ENCODE assay signal across 14 cellular contexts in the genomic region with DNA sequence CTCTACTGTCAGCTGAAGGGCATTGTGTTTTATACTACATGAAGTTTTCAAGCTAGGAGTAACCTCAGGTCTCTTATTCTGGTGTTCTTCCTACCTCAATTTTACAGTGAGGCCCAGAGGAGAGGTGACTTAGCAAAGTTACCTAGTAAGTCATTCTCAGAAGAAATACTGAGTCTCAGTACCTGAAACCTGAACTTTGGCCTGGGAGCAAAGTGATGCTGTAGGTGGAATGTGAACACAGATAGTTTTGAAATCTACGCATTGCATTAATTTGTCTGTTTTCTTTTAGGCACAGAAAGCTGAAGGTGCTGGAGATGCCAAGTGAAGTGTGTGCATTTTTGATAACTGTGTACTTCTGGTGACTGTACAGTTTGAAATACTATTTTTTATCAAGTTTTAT. TPM values are rescaled to one million over a fixed set of nuclear protein-coding genes. Genes with fewer than 3 reads are reported as not detected.
DNase-seq lines count a peak whose midpoint lies in the region; ATAC-seq, FAIRE-seq and TF ChIP-seq lines count a peak whose summit lies in the region.
"Had no signal": no experiment of that assay in that cellular context is flagged by ENCODE, and none has a peak within 500 bp of the region (broad histone marks: within the 10 kb centered on the region; RNA-seq: fewer than 3 reads in every experiment).

No MANE protein-coding gene starts in this region.

- no peaks in the 10 kb centered on the region for H3K27me3 Mint-ChIP-seq in activated T-cell treated with anti-CD3 and anti-CD28 coated beads, Interleukin-2, amount 50 U/mL, for 72 hours (ENCODE audit: low read depth)
- no peaks in the 10 kb centered on the region for H3K27me3 Mint-ChIP-seq in T-helper 17 cell
- peaks cover 6% of the 10 kb centered on the region for H3K27me3 Mint-ChIP-seq in glutamatergic neuron (ENCODE audit: unreplicated experiment)

- H3K4me3 Mint-ChIP-seq in activated T-cell treated with anti-CD3 and anti-CD28 coated beads, Interleukin-2, amount 50 U/mL, for 72 hours, result peak overlapping the region; percentile 94 to 98
- H3K4me3 Mint-ChIP-seq in T-helper 17 cell (peak overlapping the region; percentile 55), glutamatergic neuron (ENCODE audit: unreplicated experiment) (no peak overlapping the region)

- no peak overlapping the region for H3K4me3 ChIP-seq in small intestine (ENCODE audit: low read depth in 1 of 2, low read length in 2 of 2)
- H3K4me3 ChIP-seq in BE2C (ENCODE audit: low read depth, low read length), result no peak overlapping the region
- H3K4me3 ChIP-seq: lung, prostate gland had no signal

- peaks cover 44% of the 10 kb centered on the region for H3K4me1 Mint-ChIP-seq in activated T-cell treated with anti-CD3 and anti-CD28 coated beads, Interleukin-2, amount 50 U/mL, for 72 hours (ENCODE audit: low read depth)
- H3K4me1 Mint-ChIP-seq in T-helper 17 cell (peaks cover 29% of the 10 kb centered on the region), glutamatergic neuron (ENCODE audit: low read depth, unreplicated experiment) (peaks cover 19% of the 10 kb centered on the region)

- H3K36me3 ChIP-seq in small intestine (ENCODE audit: control insufficient read depth in 2 of 2, insufficient read depth in 2 of 2, low read length in 2 of 2) (peaks cover 6 to 12% of the 10 kb centered on the region in 2 donors), BE2C (peaks cover 47% of the 10 kb centered on the region)

- POLR2A ChIA-PET in RWPE1 (lab: Yijun Ruan, JAX; ENCODE audit: low non-redundant PET), result no interaction called here

- no peak for ATAC-seq in activated T-cell treated with anti-CD3 and anti-CD28 coated beads, Interleukin-2, amount 50 U/mL, for 72 hours (replicated peaks in 1 of 2)
- no peak for ATAC-seq in T-helper 17 cell

- H3K27me3 ChIP-seq in small intestine (ENCODE audit: control insufficient read depth in 2 of 2, insufficient read depth in 2 of 2, low read length in 2 of 2), result no peaks in the 10 kb centered on the region
- no peaks in the 10 kb centered on the region for H3K27me3 ChIP-seq in BE2C

- CTCF ChIA-PET in RWPE1 (lab: Yijun Ruan, JAX), result interaction anchor here (1.4 kb wide), 1 partner anchor 25 kb away, joined by 7 read pairs; no protein-coding TSS in a partner anchor

- WGBS in small intestine, 3 donors, result 82 to 90% (median 90%) methylated on average over 1 of the region's 1 CpG

- H3K9me3 Mint-ChIP-seq in activated T-cell treated with anti-CD3 and anti-CD28 coated beads, Interleukin-2, amount 50 U/mL, for 72 hours, result no peaks in the 10 kb centered on the region
- H3K9me3 Mint-ChIP-seq in glutamatergic neuron (ENCODE audit: unreplicated experiment), result peaks cover 8% of the 10 kb centered on the region

- FAIRE-seq in small intestine (lab: Jason Lieb, UNC), result no peak

- TF ChIP-seq CTCF in glutamatergic neuron (IDR thresholded peaks at IDR 0.05; ENCODE audit: partially characterized antibody, unreplicated experiment) (no peak), RWPE1 (conservative IDR thresholded peaks at IDR 0.05; ENCODE audit: low read depth) (no peak), BE2C (IDR thresholded peaks at IDR 0.05; ENCODE audit: low read depth, low read length) (no peak)

- no peaks in the 10 kb centered on the region for H3K9me3 ChIP-seq in T-helper 17 cell (ENCODE audit: control insufficient read depth, low read length, poor library complexity, severe bottlenecking)
- no peaks in the 10 kb centered on the region for H3K9me3 ChIP-seq in small intestine (ENCODE audit: control insufficient read depth, low read depth)
- H3K9me3 ChIP-seq in BE2C, result no peaks in the 10 kb centered on the region
- H3K9me3 ChIP-seq: prostate gland had no signal

- no peak overlapping the region for H3K27ac ChIP-seq in small intestine (ENCODE audit: low read depth in 1 of 2, low read length in 1 of 2)
- no peak overlapping the region for H3K27ac ChIP-seq in RWPE1
- H3K27ac ChIP-seq: prostate gland had no signal

- peaks cover 13 to 38% of the 10 kb centered on the region in 2 donors for H3K36me3 Mint-ChIP-seq in activated T-cell treated with anti-CD3 and anti-CD28 coated beads, Interleukin-2, amount 50 U/mL, for 72 hours (ENCODE audit: insufficient read depth in 2 of 2)
- H3K36me3 Mint-ChIP-seq in T-helper 17 cell (ENCODE audit: low read depth) (no peaks in the 10 kb centered on the region), glutamatergic neuron (ENCODE audit: unreplicated experiment) (no peaks in the 10 kb centered on the region)

- peaks cover 0 to 7% of the 10 kb centered on the region in 2 donors for H3K4me1 ChIP-seq in small intestine (ENCODE audit: control insufficient read depth in 2 of 2, insufficient read depth in 1 of 2, low read depth in 1 of 2, low read length in 1 of 2)
- H3K4me1 ChIP-seq in BE2C, result no peaks in the 10 kb centered on the region
- H3K4me1 ChIP-seq: prostate gland had no signal

- H3K27ac Mint-ChIP-seq in activated T-cell treated with anti-CD3 and anti-CD28 coated beads, Interleukin-2, amount 50 U/mL, for 72 hours, result peak overlapping the region; percentile 90
- H3K27ac Mint-ChIP-seq in T-helper 17 cell (peak overlapping the region; percentile 93), glutamatergic neuron (ENCODE audit: unreplicated experiment) (peak overlapping the region; percentile 43)

- no peak for DNase-seq in activated T-cell treated with anti-CD3 and anti-CD28 coated beads, Interleukin-2, amount 50 U/mL, for 72 hours
- DNase-seq in activated T-cell treated with anti-CD3 and anti-CD28 coated beads, Interleukin-2, amount 50 U/mL, for 1 hour, result no peak
- DNase-seq in T-helper 17 cell, result no peak
- no peak for DNase-seq in glutamatergic neuron
- peak; percentile 20 for DNase-seq in small intestine
- no peak for DNase-seq in RWPE1 (ENCODE audit: low spot score)
- no peak for DNase-seq in NCI-H748 (lab: John Stamatoyannopoulos, UW; ENCODE audit: unreplicated experiment)
- DNase-seq in BE2C, result no peak
- DNase-seq: activated CD4-positive, alpha-beta T cell treated with anti-CD3 and anti-CD28 coated beads for 1 hour; EL; NCI-H2029 treated with DMSO at 0.1 percent for 48 hours; NCI-H774 had no signal

RNA-seq across cellular contexts. Expression of a gene that starts 2.6 kb away (rescaled TPM):
- 100 to 1,000 TPM; 434 to 439 TPM for total RNA-seq in activated T-cell treated with anti-CD3 and anti-CD28 coated beads, Interleukin-2, amount 50 U/mL, for 72 hours
- total RNA-seq in T-helper 17 cell (100 to 1,000 TPM; 271 to 276 TPM), glutamatergic neuron (ENCODE audit: unreplicated experiment) (187 TPM)
- 100 to 1,000 TPM; 231 to 855 (median 321) TPM for polyA plus RNA-seq in small intestine
- polyA plus RNA-seq in BE2C (2012; ENCODE audit: insufficient read depth, insufficient read length, low read depth), result 340 TPM

RNA-seq across cellular contexts. Expression of a gene that starts 42.7 kb away (rescaled TPM):
- total RNA-seq in activated T-cell treated with anti-CD3 and anti-CD28 coated beads, Interleukin-2, amount 50 U/mL, for 72 hours, result 10 to 100 TPM; 39.5 to 43.6 TPM
- total RNA-seq in T-helper 17 cell (10 to 100 TPM; 32.4 to 38.8 TPM), glutamatergic neuron (ENCODE audit: unreplicated experiment) (64.6 TPM)
- polyA plus RNA-seq in small intestine, result 10 to 100 TPM; 21.2 to 31.0 (median 30.5) TPM
- 19.0 TPM for polyA plus RNA-seq in BE2C (2012; ENCODE audit: insufficient read depth, insufficient read length, low read depth)

RNA-seq across cellular contexts. Expression of a gene that starts 54.7 kb away (rescaled TPM):
- 100 to 1,000 TPM; 154 to 163 TPM for total RNA-seq in activated T-cell treated with anti-CD3 and anti-CD28 coated beads, Interleukin-2, amount 50 U/mL, for 72 hours
- total RNA-seq in T-helper 17 cell, result 10 to 100 TPM; 76.3 to 98.0 TPM
- 10.8 TPM for total RNA-seq in glutamatergic neuron (ENCODE audit: unreplicated experiment)
- 100 to 1,000 TPM in 2 of 3 donors, 10 to 100 TPM in 1; 60.9 to 223 (median 178) TPM for polyA plus RNA-seq in small intestine
- polyA plus RNA-seq in BE2C (2012; ENCODE audit: insufficient read depth, insufficient read length, low read depth), result 4.7 TPM

Comparison
In these comparisons a context has a peak if more than half of its experiments do, and no peak if none do; other contexts are left out.
1. H3K27ac Mint-ChIP-seq: peak in every context shown above with its lines; median percentile 93 in T-helper 17 cell; 90 in activated T-cell treated with anti-CD3 and anti-CD28 coated beads, Interleukin-2, amount 50 U/mL, for 72 hours; 43 in glutamatergic neuron.